Comparison of ENCODE assay signal across 18 cellular contexts in genomic region chr6:139152892-139153271, GRCh38. TPM values are rescaled to one million over a fixed set of nuclear protein-coding genes. Genes with fewer than 3 reads are reported as not detected.
DNase-seq lines count a peak whose midpoint lies in the region; ATAC-seq, FAIRE-seq and TF ChIP-seq lines count a peak whose summit lies in the region.
"Had no signal": no experiment of that assay in that cellular context is flagged by ENCODE, and none has a peak within 500 bp of the region (broad histone marks: within the 10 kb centered on the region; RNA-seq: fewer than 3 reads in every experiment).

No MANE protein-coding gene starts in this region.

- no peak overlapping the region for H3K27ac ChIP-seq in CD8-positive, alpha-beta memory T cell (ENCODE audit: low read depth, low read length)
- H3K27ac ChIP-seq in keratinocyte (ENCODE audit: control insufficient read depth, insufficient read depth, low read length) (peak overlapping the region; percentile 17), RWPE1 (no peak overlapping the region)
- H3K27ac ChIP-seq: brain microvascular endothelial cell, left ventricle myocardium inferior, thoracic aorta, VCaP had no signal

- CTCF ChIA-PET in CD8-positive, alpha-beta memory T cell (lab: Charles Lee) = interaction anchor here (0.8 to 1.0 kb wide), 3 partner anchors 12 to 19 kb away, joined by 3 to 5 read pairs (median 3); no protein-coding TSS in a partner anchor
- CTCF ChIA-PET in RWPE1 (lab: Yijun Ruan, JAX) = no interaction called here

- no peak for ATAC-seq in HG03354 (IDR thresholded peaks at IDR 0.05; ENCODE audit: poor library complexity, severe bottlenecking, unreplicated experiment)
- ATAC-seq: PC-3, SK-N-SH treated with all-trans-retinoic acid at 6 μM for 48 hours had no signal

- H3K4me2 ChIP-seq in keratinocyte (ENCODE audit: control insufficient read depth, extremely low read depth, insufficient read depth, low read depth, low read length) = no peak overlapping the region

- no peaks in the 10 kb centered on the region for H3K27me3 ChIP-seq in CD8-positive, alpha-beta memory T cell (ENCODE audit: insufficient read depth, low read length, poor library complexity, severe bottlenecking)
- H3K27me3 ChIP-seq in keratinocyte (ENCODE audit: control insufficient read depth, extremely low read depth, insufficient read depth, low read length) = no peaks in the 10 kb centered on the region
- H3K27me3 ChIP-seq: brain microvascular endothelial cell had no signal

- no peaks in the 10 kb centered on the region for H3K9me3 ChIP-seq in CD8-positive, alpha-beta memory T cell (ENCODE audit: low read length)
- H3K9me3 ChIP-seq in keratinocyte (ENCODE audit: control insufficient read depth, low read depth, low read length) = no peaks in the 10 kb centered on the region
- H3K9me3 ChIP-seq: left ventricle myocardium inferior, thoracic aorta had no signal

- no peak overlapping the region for H3K9ac ChIP-seq in keratinocyte (ENCODE audit: control insufficient read depth, extremely low read depth, insufficient read depth, low read length)

- H4K20me1 ChIP-seq in keratinocyte (ENCODE audit: control insufficient read depth, extremely low read depth, insufficient read depth, low read length) = no peaks in the 10 kb centered on the region

- H3K36me3 Mint-ChIP-seq in T-helper 1 cell treated with Interleukin-12 subunit alpha and Interleukin-12 subunit beta and Interleukin-4 antibody, amounts not matched to agents 30 μg/mL and 1 μg/mL, for 36 hours (ENCODE audit: low read depth) = peaks cover 13% of the 10 kb centered on the region
- peaks cover 0 to 34% (median 10%) of the 10 kb centered on the region in 3 donors for H3K36me3 Mint-ChIP-seq in CD8-positive, alpha-beta memory T cell
- peaks cover 13% of the 10 kb centered on the region for H3K36me3 Mint-ChIP-seq in activated naive CD8-positive, alpha-beta T cell

- POLR2A ChIA-PET in CD8-positive, alpha-beta memory T cell (lab: Charles Lee) = interaction anchor here (0.6 kb wide), 1 partner anchor 32 kb away, joined by 3 read pairs; no protein-coding TSS in a partner anchor
- POLR2A ChIA-PET in RWPE1 (lab: Yijun Ruan, JAX; ENCODE audit: low non-redundant PET) = no interaction called here

- H3K4me3 Mint-ChIP-seq in T-helper 1 cell treated with Interleukin-12 subunit alpha and Interleukin-12 subunit beta and Interleukin-4 antibody, amounts not matched to agents 30 μg/mL and 1 μg/mL, for 36 hours = no peak overlapping the region
- peak overlapping the region in 6 of 7 donors; percentile 12 to 77 (median 63) for H3K4me3 Mint-ChIP-seq in CD8-positive, alpha-beta memory T cell
- peak overlapping the region; percentile 78 for H3K4me3 Mint-ChIP-seq in activated naive CD8-positive, alpha-beta T cell

- no peak overlapping the region for H2AFZ ChIP-seq in keratinocyte (ENCODE audit: control insufficient read depth, low read length)

- peak overlapping the region; percentile 72 for H3K27ac Mint-ChIP-seq in T-helper 1 cell treated with Interleukin-12 subunit alpha and Interleukin-12 subunit beta and Interleukin-4 antibody, amounts not matched to agents 30 μg/mL and 1 μg/mL, for 36 hours
- H3K27ac Mint-ChIP-seq in CD8-positive, alpha-beta memory T cell = peak overlapping the region in 5 of 8 donors; percentile 37 to 69 (median 59)
- peak overlapping the region; percentile 99 for H3K27ac Mint-ChIP-seq in activated naive CD8-positive, alpha-beta T cell

- H3K27me3 Mint-ChIP-seq in T-helper 1 cell treated with Interleukin-12 subunit alpha and Interleukin-12 subunit beta and Interleukin-4 antibody, amounts not matched to agents 30 μg/mL and 1 μg/mL, for 36 hours (ENCODE audit: low read depth) = no peaks in the 10 kb centered on the region
- no peaks in the 10 kb centered on the region for H3K27me3 Mint-ChIP-seq in CD8-positive, alpha-beta memory T cell
- H3K27me3 Mint-ChIP-seq in activated naive CD8-positive, alpha-beta T cell = no peaks in the 10 kb centered on the region

- H3K79me2 ChIP-seq in keratinocyte (ENCODE audit: control insufficient read depth, insufficient read depth, low read length) = peaks cover 57% of the 10 kb centered on the region

- H3K4me3 ChIP-seq in CD8-positive, alpha-beta memory T cell (ENCODE audit: low read length) = no peak overlapping the region
- no peak overlapping the region for H3K4me3 ChIP-seq in keratinocyte (ENCODE audit: control insufficient read depth in 2 of 3, extremely low read depth in 1 of 3, insufficient read depth in 2 of 3, low read depth in 1 of 3, low read length in 3 of 3)
- H3K4me3 ChIP-seq: left ventricle myocardium inferior, thoracic aorta had no signal

- peaks cover 88% of the 10 kb centered on the region for H3K4me1 ChIP-seq in CD8-positive, alpha-beta memory T cell (ENCODE audit: insufficient read depth, low read length)
- H3K4me1 ChIP-seq in keratinocyte (ENCODE audit: control insufficient read depth, extremely low read depth, insufficient read depth, low read length) = peaks cover 70% of the 10 kb centered on the region

- dilution Hi-C loops in keratinocyte (cut with MboI; ENCODE audit: extremely low pct_ligation_motif_present, low sequenced_read_pairs) = no loop called here

- peaks cover 2% of the 10 kb centered on the region for H3K9me1 ChIP-seq in keratinocyte (ENCODE audit: control insufficient read depth, extremely low read depth, insufficient read depth, low read length)

- peaks cover 70% of the 10 kb centered on the region for H3K4me1 Mint-ChIP-seq in T-helper 1 cell treated with Interleukin-12 subunit alpha and Interleukin-12 subunit beta and Interleukin-4 antibody, amounts not matched to agents 30 μg/mL and 1 μg/mL, for 36 hours (ENCODE audit: low read depth)
- H3K4me1 Mint-ChIP-seq in CD8-positive, alpha-beta memory T cell = peaks cover 87 to 97% (median 94%) of the 10 kb centered on the region in 3 donors
- H3K4me1 Mint-ChIP-seq in activated naive CD8-positive, alpha-beta T cell (ENCODE audit: low read depth) = peaks cover 90% of the 10 kb centered on the region

- H3K36me3 ChIP-seq in CD8-positive, alpha-beta memory T cell (ENCODE audit: insufficient read depth, low read length) = no peaks in the 10 kb centered on the region
- no peaks in the 10 kb centered on the region for H3K36me3 ChIP-seq in keratinocyte (ENCODE audit: control insufficient read depth in 2 of 2, extremely low read depth in 1 of 2, insufficient read depth in 2 of 2, low read length in 2 of 2)
- H3K36me3 ChIP-seq: brain microvascular endothelial cell, left ventricle myocardium inferior, thoracic aorta had no signal

- TF ChIP-seq CTCF in keratinocyte (optimal IDR thresholded peaks at IDR 0.05 in 1 of 3, IDR thresholded peaks at IDR 0.05 in 1 of 3, conservative IDR thresholded peaks at IDR 0.05 in 1 of 3; ENCODE audit: extremely low read depth in 1 of 3, insufficient read depth in 2 of 3, low read length in 3 of 3) (no peak), RWPE1 (conservative IDR thresholded peaks at IDR 0.05; ENCODE audit: low read depth) (no peak)

- H3K9me3 Mint-ChIP-seq in T-helper 1 cell treated with Interleukin-12 subunit alpha and Interleukin-12 subunit beta and Interleukin-4 antibody, amounts not matched to agents 30 μg/mL and 1 μg/mL, for 36 hours = no peaks in the 10 kb centered on the region
- no peaks in the 10 kb centered on the region for H3K9me3 Mint-ChIP-seq in CD8-positive, alpha-beta memory T cell
- no peaks in the 10 kb centered on the region for H3K9me3 Mint-ChIP-seq in activated naive CD8-positive, alpha-beta T cell (ENCODE audit: low read depth)

- no peak for DNase-seq in T-helper 1 cell
- no peak for DNase-seq in CD8-positive, alpha-beta memory T cell
- DNase-seq in keratinocyte (ENCODE audit: low read depth, low spot score) = no peak
- DNase-seq in RWPE1 (ENCODE audit: low spot score) = no peak
- no peak for DNase-seq in NCI-H1092 (lab: John Stamatoyannopoulos, UW)
- DNase-seq: brain microvascular endothelial cell, GF-D8, Kasumi-1, left ventricle myocardium inferior, NCI-H510A, PC-3 had no signal

- no peak for FAIRE-seq in keratinocyte (lab: Jason Lieb, UNC)
- FAIRE-seq: A204.1 had no signal

RNA-seq across cellular contexts. Expression of gene HECA, which starts 18.0 kb away (rescaled TPM):
- 10 to 100 TPM; 63.4 to 64.6 TPM for total RNA-seq in CD8-positive, alpha-beta memory T cell
- 9.0 TPM for polyA plus RNA-seq in CD8-positive, alpha-beta memory T cell
- polyA plus RNA-seq in keratinocyte = 7.7 to 12.3 TPM (median 9.2 TPM) in 3 replicates
- 15.9 TPM for polyA plus RNA-seq in keratinocyte (2011; ENCODE audit: low read depth)
- 8.4 and 11.9 TPM in 2 replicates for polyA plus RNA-seq in keratinocyte (2011; cell fraction: cytosol; rRNA removed)
- 8.1 and 11.3 TPM in 2 replicates for polyA plus RNA-seq in keratinocyte (2011; cell fraction: nucleus; rRNA removed)
- polyA plus RNA-seq in keratinocyte (2012; ENCODE audit: low replicate concordance) = 7.6 and 24.8 TPM in 2 replicates
- polyA minus RNA-seq in keratinocyte = 7.8 to 18.1 TPM (median 16.3 TPM) in 3 replicates
- 16.5 TPM for polyA minus RNA-seq in keratinocyte (2011; cell fraction: cytosol; rRNA and poly(A)+ RNA removed)
- 9.0 and 13.6 TPM in 2 replicates for polyA minus RNA-seq in keratinocyte (2011; cell fraction: nucleus; rRNA and poly(A)+ RNA removed)
